In genomic region chr1:64482128-64482527, GRCh38 we compare ENCODE assay signal across 25 cellular contexts. TPM values are rescaled to one million over a fixed set of nuclear protein-coding genes. Genes with fewer than 3 reads are reported as not detected.
DNase-seq lines count a peak whose midpoint lies in the region; ATAC-seq and TF ChIP-seq lines count a peak whose summit lies in the region.
"Had no signal": no experiment of that assay in that cellular context is flagged by ENCODE, and none has a peak within 500 bp of the region (broad histone marks: within the 10 kb centered on the region; RNA-seq: fewer than 3 reads in every experiment).

No MANE protein-coding gene starts in this region.

- H2BK5ac ChIP-seq in IMR-90 (ENCODE audit: low read depth, low read length, poor library complexity, severe bottlenecking) = no peak overlapping the region

- no peak overlapping the region for H3K18ac ChIP-seq in IMR-90 (ENCODE audit: low read depth, low read length)

- DNase-seq in IMR-90 (no peak), chondrocyte (ENCODE audit: low spot score) (no peak), NCI-H69 (lab: John Stamatoyannopoulos, UW) (no peak), activated T-cell treated with anti-CD3 and anti-CD28 coated beads for 4 hours (no peak)
- DNase-seq in stimulated activated CD4-positive, alpha-beta T cell treated with anti-CD3 and anti-CD28 coated beads, Interleukin-15, amount 100 ng/mL, for 24 hours = no peak
- DNase-seq: C1 segment of cervical spinal cord; Caco-2; CD4-positive, alpha-beta memory T cell; DMS 273 treated with DMSO at 0.1 percent for 48 hours; DMS79; EL; GDM1; KBM-7; MG63; NCI-H1105 treated with DMSO at 0.1 percent for 48 hours; NCI-H146; NCI-H1930; NCI-H2107; NCI-H446; PC-9; SJCRH30 had no signal

- no peak overlapping the region for H3K27ac ChIP-seq in IMR-90 (ENCODE audit: insufficient read depth, low read length)
- H3K27ac ChIP-seq: PC-9, SJCRH30 had no signal

- no peak for TF ChIP-seq RAD21 in IMR-90 (IDR thresholded peaks at IDR 0.05; ENCODE audit: low read length)

- no peak overlapping the region for H3K14ac ChIP-seq in IMR-90 (replicated peaks; ENCODE audit: low read depth, low read length)

- POLR2A ChIA-PET in IMR-90 (lab: Charles Lee; ENCODE audit: unreplicated experiment) = no interaction called here

- H3K4ac ChIP-seq in IMR-90 (ENCODE audit: low read depth, low read length) = no peak overlapping the region

- CTCF ChIA-PET in IMR-90 (lab: Yijun Ruan, JAX) = no interaction called here

- no peak overlapping the region for H2BK20ac ChIP-seq in IMR-90 (ENCODE audit: low read depth, low read length)

- H3K27ac Mint-ChIP-seq in chondrocyte (ENCODE audit: unreplicated experiment) (peak overlapping the region; percentile 50), nephron (peak overlapping the region; percentile 58 to 81 (median 76))
- H3K27ac Mint-ChIP-seq: CD4-positive, alpha-beta memory T cell had no signal

- TF ChIP-seq CTCF in IMR-90 (conservative IDR thresholded peaks at IDR 0.05; ENCODE audit: low read depth, low read length) (no peak), chondrocyte (IDR thresholded peaks at IDR 0.05) (no peak), nephron (IDR thresholded peaks at IDR 0.05; ENCODE audit: unreplicated experiment in 3 of 3) (no peak)

- no peaks in the 10 kb centered on the region for H3K36me3 ChIP-seq in IMR-90 (ENCODE audit: control insufficient read depth, insufficient read depth, low read length)
- H3K36me3 ChIP-seq: MG63, SJCRH30 had no signal

- no peak overlapping the region for H4K5ac ChIP-seq in IMR-90 (ENCODE audit: low read depth, low read length)

- H3K9me3 Mint-ChIP-seq in chondrocyte (ENCODE audit: low read depth) (no peaks in the 10 kb centered on the region), nephron (no peaks in the 10 kb centered on the region)
- H3K9me3 Mint-ChIP-seq: CD4-positive, alpha-beta memory T cell had no signal

- H3K36me3 Mint-ChIP-seq in chondrocyte (ENCODE audit: low read depth) (no peaks in the 10 kb centered on the region), nephron (ENCODE audit: low read depth) (peaks cover 9% of the 10 kb centered on the region)
- H3K36me3 Mint-ChIP-seq: CD4-positive, alpha-beta memory T cell had no signal

- dilution Hi-C loops in IMR-90 (cut with HindIII; ENCODE audit: low sequenced_read_pairs, unreplicated experiment) = no loop called here

- H3K27me3 ChIP-seq in IMR-90 (ENCODE audit: control insufficient read depth, insufficient read depth, low read length) = no peaks in the 10 kb centered on the region; the same call in 1 of the 2 replicates
- H3K27me3 ChIP-seq: MG63, SJCRH30 had no signal

- H2AK9ac ChIP-seq in IMR-90 (replicated peaks; ENCODE audit: low read depth, low read length, poor library complexity) = no peak overlapping the region

- WGBS in IMR-90 (ENCODE audit: extremely low coverage in 2 of 2, insufficient read length in 1 of 2), 2 experiments = no CpG with 5 or more reads among the region's 3 CpGs

- H3K56ac ChIP-seq in IMR-90 (ENCODE audit: extremely low read depth, insufficient read depth, low read length) = no peak overlapping the region

- H3K9ac ChIP-seq in IMR-90 (ENCODE audit: low read depth, low read length) = no peak overlapping the region

- peaks cover 0 to 9% of the 10 kb centered on the region in 2 experiments; a peak in 3 of 4 replicates for H3K79me1 ChIP-seq in IMR-90 (ENCODE audit: low read depth in 1 of 2, low read length in 2 of 2)

- no peaks in the 10 kb centered on the region for H3K4me1 ChIP-seq in IMR-90 (ENCODE audit: control insufficient read depth, insufficient read depth, low read length)

- no peaks in the 10 kb centered on the region for H3K9me3 ChIP-seq in IMR-90 (ENCODE audit: control insufficient read depth, insufficient read depth, low read length)
- H3K9me3 ChIP-seq: Caco-2, MG63, SJCRH30 had no signal

- H3K4me1 Mint-ChIP-seq in chondrocyte (ENCODE audit: low read depth) = peaks cover 59% of the 10 kb centered on the region
- H3K4me1 Mint-ChIP-seq in nephron = peaks cover 68% of the 10 kb centered on the region
- H3K4me1 Mint-ChIP-seq: CD4-positive, alpha-beta memory T cell had no signal

- H3K4me3 Mint-ChIP-seq in chondrocyte (ENCODE audit: unreplicated experiment) (no peak overlapping the region), nephron (no peak overlapping the region)
- H3K4me3 Mint-ChIP-seq: CD4-positive, alpha-beta memory T cell had no signal

- no peak overlapping the region for H2BK15ac ChIP-seq in IMR-90 (ENCODE audit: low read depth, low read length)

- no peak overlapping the region for H3K4me3 ChIP-seq in IMR-90 (ENCODE audit: insufficient read depth, low read depth, low read length)
- H3K4me3 ChIP-seq: GM12878, MG63, PC-9, SJCRH30 had no signal

- ATAC-seq in IMR-90 (ENCODE audit: low read depth) = no peak
- ATAC-seq in GM19467 (IDR thresholded peaks at IDR 0.05; ENCODE audit: unreplicated experiment) = no peak
- ATAC-seq: GM12878, Right ventricle myocardium inferior had no signal

- H2AFZ ChIP-seq in IMR-90 (replicated peaks; ENCODE audit: low read length, poor library complexity) = no peak overlapping the region
- H2AFZ ChIP-seq: PC-9 had no signal

- no peak for TF ChIP-seq POLR2A in IMR-90 (IDR thresholded peaks at IDR 0.05; ENCODE audit: low read depth, low read length)

- intact Hi-C loops in IMR-90 (cut with micrococcal nuclease) = no loop called here

- no peak overlapping the region for H2BK120ac ChIP-seq in IMR-90 (ENCODE audit: low read depth, low read length)

- H3K27me3 Mint-ChIP-seq in chondrocyte (ENCODE audit: low read depth) = no peaks in the 10 kb centered on the region
- H3K27me3 Mint-ChIP-seq in nephron (ENCODE audit: low read depth) = no peaks in the 10 kb centered on the region

- H2AK5ac ChIP-seq in IMR-90 (ENCODE audit: low read depth, low read length) = no peak overlapping the region

- H3K23ac ChIP-seq in IMR-90 (ENCODE audit: low read depth, low read length) = 0 out of 2 replicates have a peak overlapping the region, but pooled peaks have one; percentile 36

- H3K4me2 ChIP-seq in IMR-90 (ENCODE audit: low read depth, low read length) = no peak overlapping the region
- H3K4me2 ChIP-seq: PC-9 had no signal

- H4K91ac ChIP-seq in IMR-90 (ENCODE audit: insufficient read depth, low read depth, low read length) = no peak overlapping the region

- 0 out of 2 replicates have a peak, but pooled peaks cover 3% of the 10 kb centered on the region for H4K20me1 ChIP-seq in IMR-90 (ENCODE audit: insufficient read depth, low read length)

- in situ Hi-C loops in IMR-90 (cut with MboI; ENCODE audit: low sequenced_read_pairs) = no loop called here

- H3K9me1 ChIP-seq in IMR-90 (ENCODE audit: insufficient read depth, low read length) = no peaks in the 10 kb centered on the region

- no TSS peak for BruUV-seq in IMR-90 (replicated peaks; lab: Mats Ljungman, UMichigan)

- H4K8ac ChIP-seq in IMR-90 (ENCODE audit: low read depth in 2 of 2, low read length in 2 of 2) = no peak overlapping the region

TF ChIP-seq in IMR-90, 13 proteins besides CTCF, POLR2A, EP300 and RAD21:
- TF ChIP-seq RCOR1 (IDR thresholded peaks at IDR 0.05; ENCODE audit: insufficient replicate concordance, low read length) (no peak), NFE2L2 (IDR thresholded peaks at IDR 0.05; ENCODE audit: low read depth, low read length) (no peak), SMC3 (IDR thresholded peaks at IDR 0.05; ENCODE audit: low read depth, low read length) (no peak)

RNA-seq across cellular contexts. Expression of gene CACHD1, which starts 12.2 kb away (rescaled TPM):
- 5.6 and 5.9 TPM in 2 replicates for total RNA-seq in IMR-90 (2012; rRNA removed)
- polyA plus RNA-seq in IMR-90 (2012; rRNA removed) = 2.5 and 2.9 TPM in 2 replicates
- polyA plus RNA-seq in IMR-90 (2012; cell fraction: cytosol; rRNA removed) = 1.0 TPM in 2 replicates
- polyA plus RNA-seq in IMR-90 (2012; cell fraction: nucleus; rRNA removed; ENCODE audit: low replicate concordance) = 1.2 and 3.7 TPM in 2 replicates
- total RNA-seq in chondrocyte = 10.4 to 13.7 TPM (median 10.5 TPM) in 3 replicates
- polyA plus RNA-seq: CD4-positive, alpha-beta memory T cell; GM12878 had no signal
